In genomic region chr3:125035217-125035616, GRCh38 we compare ENCODE assay signal across 10 cellular contexts. TPM values are rescaled to one million over a fixed set of nuclear protein-coding genes. Genes with fewer than 3 reads are reported as not detected.
DNase-seq lines count a peak whose midpoint lies in the region; ATAC-seq and TF ChIP-seq lines count a peak whose summit lies in the region.
"Had no signal": no experiment of that assay in that cellular context is flagged by ENCODE, and none has a peak within 500 bp of the region (broad histone marks: within the 10 kb centered on the region; RNA-seq: fewer than 3 reads in every experiment).

No MANE protein-coding gene starts in this region.

- DNase-seq in GM13977 (ENCODE audit: low spot score) (peak; percentile 60), NCI-H69 (lab: John Stamatoyannopoulos, UW) (no peak), left ventricle myocardium superior (no peak), left colon (no peak)
- no peak for DNase-seq in activated naive CD8-positive, alpha-beta T cell treated with anti-CD3 and anti-CD28 coated beads, Interleukin-2, amount 10 ng/mL, durations not matched to agents 7 days and 5 days
- DNase-seq: upper lobe of right lung had no signal

- peaks cover 34% of the 10 kb centered on the region for H3K4me1 Mint-ChIP-seq in activated naive CD8-positive, alpha-beta T cell treated with anti-CD3 and anti-CD28 coated beads, Interleukin-2, amount 10 ng/mL, durations not matched to agents 7 days and 5 days

- H3K9me3 Mint-ChIP-seq in activated naive CD8-positive, alpha-beta T cell treated with anti-CD3 and anti-CD28 coated beads, Interleukin-2, amount 10 ng/mL, durations not matched to agents 7 days and 5 days: peaks cover 10% of the 10 kb centered on the region

- no peaks in the 10 kb centered on the region for H3K27me3 Mint-ChIP-seq in activated naive CD8-positive, alpha-beta T cell treated with anti-CD3 and anti-CD28 coated beads, Interleukin-2, amount 10 ng/mL, durations not matched to agents 7 days and 5 days

- in situ Hi-C loops in GM13977 (cut with MboI; ENCODE audit: low pct_unique_long_range_greater_than_20kb, low sequenced_read_pairs, unreplicated experiment): no loop called here

- POLR2A ChIA-PET in activated naive CD8-positive, alpha-beta T cell treated with anti-CD3 and anti-CD28 coated beads, Interleukin-2, amount 10 ng/mL, durations not matched to agents 7 days and 5 days (lab: Charles Lee): interaction anchor here (0.6 kb wide), 1 partner anchor 8 kb away, joined by 3 read pairs; no protein-coding TSS in a partner anchor

- peak overlapping the region; percentile 26 for H3K27ac Mint-ChIP-seq in activated naive CD8-positive, alpha-beta T cell treated with anti-CD3 and anti-CD28 coated beads, Interleukin-2, amount 10 ng/mL, durations not matched to agents 7 days and 5 days

- H3K4me3 Mint-ChIP-seq in activated naive CD8-positive, alpha-beta T cell treated with anti-CD3 and anti-CD28 coated beads, Interleukin-2, amount 10 ng/mL, durations not matched to agents 7 days and 5 days: peak overlapping the region; percentile 14

- peaks cover 71% of the 10 kb centered on the region for H3K36me3 Mint-ChIP-seq in activated naive CD8-positive, alpha-beta T cell treated with anti-CD3 and anti-CD28 coated beads, Interleukin-2, amount 10 ng/mL, durations not matched to agents 7 days and 5 days

- intact Hi-C loops in left ventricle myocardium superior (cut with micrococcal nuclease) (no loop called here), left colon (cut with DNase I, micrococcal nuclease) (no loop called here)

- no peak for TF ChIP-seq CTCF in GM13977 (IDR thresholded peaks at IDR 0.05; ENCODE audit: extremely low read depth, insufficient read depth, missing control alignments)

- ATAC-seq in GM19351 (IDR thresholded peaks at IDR 0.05; ENCODE audit: unreplicated experiment): peak; percentile 69
- ATAC-seq in HG02973 (IDR thresholded peaks at IDR 0.05; ENCODE audit: unreplicated experiment): peak; percentile 79
- peak; percentile 84 for ATAC-seq in activated naive CD8-positive, alpha-beta T cell treated with anti-CD3 and anti-CD28 coated beads, Interleukin-2, amount 10 ng/mL, durations not matched to agents 7 days and 5 days (ENCODE audit: low read depth)
- ATAC-seq in left ventricle myocardium superior: no peak
- ATAC-seq in left colon: no peak
- ATAC-seq in GM21515 (IDR thresholded peaks at IDR 0.05; ENCODE audit: unreplicated experiment): no peak
- ATAC-seq: sciatic nerve, upper lobe of right lung had no signal

RNA-seq across cellular contexts. Expression of gene HEG1, which starts 20.6 kb away (rescaled TPM):
- total RNA-seq in activated naive CD8-positive, alpha-beta T cell treated with anti-CD3 and anti-CD28 coated beads, Interleukin-2, amount 10 ng/mL, durations not matched to agents 7 days and 5 days: 10 to 100 TPM; 49.1 to 49.5 TPM
- total RNA-seq in left ventricle myocardium superior (102 TPM), left colon (10 to 100 TPM in 1 of 2 donors, 1 to 10 TPM in 1; 9.8 to 17.4 TPM)

Comparison
In these comparisons a context has a peak if more than half of its experiments do, and no peak if none do; other contexts are left out.
1. ATAC-seq: peak in GM19351 (single experiment), HG02973 (single experiment) and activated naive CD8-positive, alpha-beta T cell treated with anti-CD3 and anti-CD28 coated beads, Interleukin-2, amount 10 ng/mL, durations not matched to agents 7 days and 5 days (single experiment); none in left ventricle myocardium superior (single experiment), left colon (single experiment) and GM21515 (single experiment).